ENCODE assay signal across 1 cellular context in genomic region chr6:73520688-73521350, GRCh38.
TF ChIP-seq lines count a peak whose summit lies in the region.

Gene EEF1A1, minus strand, starts transcription at chr6:73521032. Its CDS starts 1,006 bp downstream, at chr6:73520026.

TF ChIP-seq in HepG2, 621 proteins besides CTCF, POLR2A, EP300 and RAD21 (continued from another document and continues in another):
- TF ChIP-seq ZNF318 (CRISPR knock-in tag; IDR thresholded peaks at IDR 0.05) (peak; percentile 41; the same call in 1 of the 2 replicates), HNRNPUL1 (IDR thresholded peaks at IDR 0.05; ENCODE audit: low read depth, low read length) (no peak), ZNF280B (CRISPR knock-in tag; IDR thresholded peaks at IDR 0.05; ENCODE audit: borderline replicate concordance) (no peak), ZNF788 (CRISPR knock-in tag; IDR thresholded peaks at IDR 0.05; ENCODE audit: borderline replicate concordance) (no peak; the same call in 1 of the 2 replicates), TP53 (CRISPR knock-in tag; conservative IDR thresholded peaks at IDR 0.05) (peak; percentile 89; the same call in 1 of the 2 replicates), MEIS1 (CRISPR knock-in tag; IDR thresholded peaks at IDR 0.05; ENCODE audit: borderline replicate concordance) (peak; percentile 71), ZNF563 (CRISPR knock-in tag; IDR thresholded peaks at IDR 0.05) (peak; percentile 84), AHDC1 (CRISPR knock-in tag; IDR thresholded peaks at IDR 0.05; ENCODE audit: borderline replicate concordance) (peak; percentile 25; the same call in 1 of the 2 replicates), MIER2 (CRISPR knock-in tag; IDR thresholded peaks at IDR 0.05) (0 out of 2 replicates have a peak, but pooled peaks have one; percentile 3), SNAPC4 (CRISPR knock-in tag; IDR thresholded peaks at IDR 0.05) (peak; percentile 63; the same call in 1 of the 2 replicates), BRD4 (CRISPR knock-in tag; IDR thresholded peaks at IDR 0.05) (peak; percentile 87; the same call in 1 of the 2 replicates), U2AF1 (optimal IDR thresholded peaks at IDR 0.05; ENCODE audit: low read depth, low read length) (peak; percentile 100), ZNF720 (CRISPR knock-in tag; IDR thresholded peaks at IDR 0.05) (0 out of 2 replicates have a peak, but pooled peaks have one; percentile 69), ZFAT (CRISPR knock-in tag; conservative IDR thresholded peaks at IDR 0.05) (peak; percentile 44), SMARCE1 (IDR thresholded peaks at IDR 0.05; ENCODE audit: borderline replicate concordance) (no peak), HMG20B (CRISPR knock-in tag; conservative IDR thresholded peaks at IDR 0.05) (no peak), ZSCAN22 (CRISPR knock-in tag; IDR thresholded peaks at IDR 0.05) (no peak; the same call in 1 of the 2 replicates), NCOA2 (CRISPR knock-in tag; IDR thresholded peaks at IDR 0.05) (peak; percentile 65; the same call in 1 of the 2 replicates), ZNF83 (CRISPR knock-in tag; IDR thresholded peaks at IDR 0.05; ENCODE audit: borderline replicate concordance) (no peak; the same call in 1 of the 2 replicates)
- TF ChIP-seq, protein P1, sequence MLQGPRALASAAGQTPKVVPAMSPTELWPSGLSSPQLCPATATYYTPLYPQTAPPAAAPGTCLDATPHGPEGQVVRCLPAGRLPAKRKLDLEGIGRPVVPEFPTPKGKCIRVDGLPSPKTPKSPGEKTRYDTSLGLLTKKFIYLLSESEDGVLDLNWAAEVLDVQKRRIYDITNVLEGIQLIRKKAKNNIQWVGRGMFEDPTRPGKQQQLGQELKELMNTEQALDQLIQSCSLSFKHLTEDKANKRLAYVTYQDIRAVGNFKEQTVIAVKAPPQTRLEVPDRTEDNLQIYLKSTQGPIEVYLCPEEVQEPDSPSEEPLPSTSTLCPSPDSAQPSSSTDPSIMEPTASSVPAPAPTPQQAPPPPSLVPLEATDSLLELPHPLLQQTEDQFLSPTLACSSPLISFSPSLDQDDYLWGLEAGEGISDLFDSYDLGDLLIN (CRISPR knock-in tag; IDR thresholded peaks at IDR 0.05; ENCODE audit: borderline replicate concordance), result 0 out of 2 replicates have a peak, but pooled peaks have one; percentile 42
- TF ChIP-seq, protein P2, sequence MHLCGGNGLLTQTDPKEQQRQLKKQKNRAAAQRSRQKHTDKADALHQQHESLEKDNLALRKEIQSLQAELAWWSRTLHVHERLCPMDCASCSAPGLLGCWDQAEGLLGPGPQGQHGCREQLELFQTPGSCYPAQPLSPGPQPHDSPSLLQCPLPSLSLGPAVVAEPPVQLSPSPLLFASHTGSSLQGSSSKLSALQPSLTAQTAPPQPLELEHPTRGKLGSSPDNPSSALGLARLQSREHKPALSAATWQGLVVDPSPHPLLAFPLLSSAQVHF (CRISPR knock-in tag; IDR thresholded peaks at IDR 0.05), result no peak
- TF ChIP-seq, protein P3, sequence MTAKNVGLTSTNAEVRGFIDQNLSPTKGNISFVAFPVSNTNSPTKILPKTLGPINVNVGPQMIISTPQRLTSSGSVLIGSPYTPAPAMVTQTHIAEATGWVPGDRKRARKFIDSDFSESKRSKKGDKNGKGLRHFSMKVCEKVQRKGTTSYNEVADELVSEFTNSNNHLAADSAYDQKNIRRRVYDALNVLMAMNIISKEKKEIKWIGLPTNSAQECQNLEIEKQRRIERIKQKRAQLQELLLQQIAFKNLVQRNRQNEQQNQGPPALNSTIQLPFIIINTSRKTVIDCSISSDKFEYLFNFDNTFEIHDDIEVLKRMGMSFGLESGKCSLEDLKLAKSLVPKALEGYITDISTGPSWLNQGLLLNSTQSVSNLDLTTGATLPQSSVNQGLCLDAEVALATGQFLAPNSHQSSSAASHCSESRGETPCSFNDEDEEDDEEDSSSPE (CRISPR knock-in tag; IDR thresholded peaks at IDR 0.05), result 0 out of 2 replicates have a peak, but pooled peaks have one; percentile 24
- TF ChIP-seq, protein P4, sequence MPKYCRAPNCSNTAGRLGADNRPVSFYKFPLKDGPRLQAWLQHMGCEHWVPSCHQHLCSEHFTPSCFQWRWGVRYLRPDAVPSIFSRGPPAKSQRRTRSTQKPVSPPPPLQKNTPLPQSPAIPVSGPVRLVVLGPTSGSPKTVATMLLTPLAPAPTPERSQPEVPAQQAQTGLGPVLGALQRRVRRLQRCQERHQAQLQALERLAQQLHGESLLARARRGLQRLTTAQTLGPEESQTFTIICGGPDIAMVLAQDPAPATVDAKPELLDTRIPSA (CRISPR knock-in tag; IDR thresholded peaks at IDR 0.05; ENCODE audit: borderline replicate concordance), result 0 out of 2 replicates have a peak, but pooled peaks have one; percentile 19
- TF ChIP-seq, protein P5, sequence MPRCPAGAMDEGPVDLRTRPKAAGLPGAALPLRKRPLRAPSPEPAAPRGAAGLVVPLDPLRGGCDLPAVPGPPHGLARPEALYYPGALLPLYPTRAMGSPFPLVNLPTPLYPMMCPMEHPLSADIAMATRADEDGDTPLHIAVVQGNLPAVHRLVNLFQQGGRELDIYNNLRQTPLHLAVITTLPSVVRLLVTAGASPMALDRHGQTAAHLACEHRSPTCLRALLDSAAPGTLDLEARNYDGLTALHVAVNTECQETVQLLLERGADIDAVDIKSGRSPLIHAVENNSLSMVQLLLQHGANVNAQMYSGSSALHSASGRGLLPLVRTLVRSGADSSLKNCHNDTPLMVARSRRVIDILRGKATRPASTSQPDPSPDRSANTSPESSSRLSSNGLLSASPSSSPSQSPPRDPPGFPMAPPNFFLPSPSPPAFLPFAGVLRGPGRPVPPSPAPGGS (CRISPR knock-in tag; IDR thresholded peaks at IDR 0.05), result no peak
